1 cellular context compared by ENCODE assay signal in the genomic region with DNA sequence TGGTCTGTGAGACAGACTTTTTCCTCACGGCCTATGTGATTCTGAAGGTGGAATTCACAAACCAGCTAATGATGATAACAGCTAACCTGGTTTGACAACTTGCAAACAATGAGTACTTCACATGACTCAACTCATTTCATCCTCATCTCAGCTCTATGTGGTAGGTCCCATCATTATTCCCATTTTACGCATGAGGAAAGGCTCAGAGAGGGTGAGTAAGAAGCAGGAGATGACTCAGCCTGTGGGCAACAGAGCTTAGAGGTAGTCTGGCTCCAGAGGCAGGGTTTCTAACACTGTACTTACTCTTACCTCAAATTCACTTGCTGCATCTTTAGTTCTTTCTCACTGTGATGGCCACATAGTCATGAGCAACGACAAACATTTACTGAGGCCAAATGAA.
TF ChIP-seq lines count a peak whose summit lies in the region.

No MANE protein-coding gene starts in this region.

TF ChIP-seq in GM23338, 12 proteins besides CTCF, POLR2A, EP300 and RAD21 (continued from another document):
- no peak for TF ChIP-seq REST (IDR thresholded peaks at IDR 0.05; ENCODE audit: unreplicated experiment)
- TF ChIP-seq ETS1 (IDR thresholded peaks at IDR 0.05) = no peak
- TF ChIP-seq ZNF331 (CRISPR knock-in tag; IDR thresholded peaks at IDR 0.05; ENCODE audit: low read depth) = no peak
TF ChIP-seq in GM23338: peak in this region for 0.
